Comparison of ENCODE assay signal across 7 cellular contexts in genomic region chr1:206064501-206064900, GRCh38. TPM values are rescaled to one million over a fixed set of nuclear protein-coding genes. Genes with fewer than 3 reads are reported as not detected.
"Had no signal": no experiment of that assay in that cellular context is flagged by ENCODE, and none has a peak within 500 bp of the region (broad histone marks: within the 10 kb centered on the region; RNA-seq: fewer than 3 reads in every experiment).

No MANE protein-coding gene starts in this region.

RNA-seq across cellular contexts. Expression of gene RHEX, which starts 11.5 kb away (rescaled TPM):
- total RNA-seq: GM23248, GM23338, H1, H4, H7, H9, HFFc6 had no signal
- polyA plus RNA-seq: GM23248, GM23338, H1 had no signal

RNA-seq across cellular contexts. Expression of gene CTSE, which starts 40.8 kb away (rescaled TPM):
- total RNA-seq: GM23248, GM23338, H1, H4, H7, H9, HFFc6 had no signal
- polyA plus RNA-seq: GM23248, GM23338 had no signal

RNA-seq across cellular contexts. Expression of gene AVPR1B, which starts 52.7 kb away (rescaled TPM):
- total RNA-seq: GM23248, H4, H7, H9, HFFc6 had no signal
- polyA plus RNA-seq: GM23248 had no signal
